Comparison of ENCODE assay signal across 24 cellular contexts in the genomic region with DNA sequence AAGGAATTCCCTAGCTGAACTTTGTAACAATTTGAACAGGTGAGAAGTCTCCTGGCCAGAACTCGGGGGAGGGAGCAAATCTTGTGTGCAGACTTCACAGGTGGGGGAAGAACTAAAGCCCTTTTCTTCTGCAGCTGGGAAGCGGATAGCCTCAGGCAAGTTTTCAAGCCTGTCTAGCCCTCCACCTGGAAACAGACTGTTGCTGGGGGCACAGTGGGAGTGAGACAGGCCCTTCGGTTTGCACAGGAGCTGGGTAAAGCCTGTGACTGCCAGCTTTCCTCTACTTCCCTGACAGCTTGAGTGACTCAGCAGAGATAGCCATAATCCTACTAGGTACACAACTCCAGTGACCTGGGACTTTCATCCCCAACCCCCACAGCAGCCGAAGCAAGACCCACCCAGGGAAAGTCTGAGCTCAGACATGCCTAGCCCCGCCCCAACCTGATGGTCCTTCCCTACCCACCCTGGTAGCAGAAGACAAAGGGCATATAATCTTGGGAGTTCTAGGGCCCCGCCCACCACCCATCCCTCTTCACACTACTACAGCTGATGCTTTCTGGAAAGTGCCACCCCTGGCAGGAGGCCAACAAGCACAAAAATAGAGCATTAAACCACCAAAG.
A peak's percentile ranks its signal among the peaks of the same experiment; 100 is the strongest.
DNase-seq lines count a peak whose midpoint lies in the region; ATAC-seq and TF ChIP-seq lines count a peak whose summit lies in the region.
"Had no signal": no experiment of that assay in that cellular context is flagged by ENCODE, and none has a peak within 500 bp of the region (broad histone marks: within the 10 kb centered on the region; RNA-seq: fewer than 3 reads in every experiment).

No MANE protein-coding gene starts in this region.

- peak overlapping the region; percentile 61 for H3K27ac ChIP-seq in H9 (ENCODE audit: insufficient read length, low read depth, low read length)
- peak overlapping the region; percentile 17 to 29 for H3K27ac ChIP-seq in mucosa of rectum (ENCODE audit: low read depth in 2 of 2, low read length in 2 of 2)
- H3K27ac ChIP-seq: ascending aorta; BLaER1 treated with 17β-estradiol and CSF1 and Interleukin-3, amounts not matched to agents 10 nM and 100 nM; right lobe of liver had no signal

- no peaks in the 10 kb centered on the region for H4K20me1 ChIP-seq in H9 (ENCODE audit: control insufficient read depth, insufficient read depth, insufficient read length)
- H4K20me1 ChIP-seq: BLaER1 treated with 17β-estradiol and CSF1 and Interleukin-3, amounts not matched to agents 10 nM and 100 nM had no signal

- peak overlapping the region; percentile 3 for H2BK20ac ChIP-seq in H9 (ENCODE audit: low read depth, low read length, poor library complexity, severe bottlenecking)

- H4K91ac ChIP-seq in H9 (ENCODE audit: insufficient read length, low read depth, low read length): no peak overlapping the region

- H3K27me3 ChIP-seq in H9 (ENCODE audit: insufficient read depth, low read length) (no peaks in the 10 kb centered on the region), mucosa of rectum (ENCODE audit: control insufficient read depth in 2 of 2, insufficient read depth in 2 of 2, low read length in 2 of 2) (no peaks in the 10 kb centered on the region)
- H3K27me3 ChIP-seq: ascending aorta; BLaER1 treated with 17β-estradiol and CSF1 and Interleukin-3, amounts not matched to agents 10 nM and 100 nM; right lobe of liver had no signal

- DNase-seq in H9 (peak; percentile 74), RPMI8226 (peak; percentile 22)
- no peak for DNase-seq in stimulated activated CD4-positive, alpha-beta T cell treated with anti-CD3 and anti-CD28 coated beads, Interleukin-4, amount 100 ng/mL, for 24 hours
- no peak for DNase-seq in T-helper 2 cell treated with Interferon-gamma antibody and Interleukin-4, amounts not matched to agents 5 μg/mL and 100 μg/mL, for 36 hours (ENCODE audit: low spot score)
- DNase-seq: caudate nucleus; head of caudate nucleus; left ventricle myocardium superior; NCI-H187; NCI-H774; nephron progenitor cell; right lobe of liver; Right ventricle myocardium superior; stimulated activated CD4-positive, alpha-beta T cell treated with anti-CD3 and anti-CD28 coated beads, Interleukin-15, amount 100 ng/mL, for 24 hours; T-helper 9 cell; trophoblast cell had no signal

- no peak overlapping the region for H2BK120ac ChIP-seq in H9 (ENCODE audit: low read depth, low read length, poor library complexity, severe bottlenecking)

- WGBS in H9 (ENCODE audit: extremely low coverage, insufficient read length, low lambda C conversion rate): no CpG with 5 or more reads among the region's 6 CpGs

- H3K79me1 ChIP-seq in H9 (ENCODE audit: insufficient read depth, low read depth, low read length, poor library complexity, severe bottlenecking): no peaks in the 10 kb centered on the region

- H3K4me3 ChIP-seq in mucosa of rectum (ENCODE audit: low read length in 2 of 2): peak overlapping the region in 1 of 2 donors; percentile 13
- H3K4me3 ChIP-seq: ascending aorta; BLaER1 treated with 17β-estradiol and CSF1 and Interleukin-3, amounts not matched to agents 10 nM and 100 nM; right lobe of liver had no signal

- H3K4me1 ChIP-seq in H9 (ENCODE audit: insufficient read depth, low read length) (peaks cover 12% of the 10 kb centered on the region), mucosa of rectum (ENCODE audit: control insufficient read depth in 2 of 2, insufficient read depth in 2 of 2, low read length in 2 of 2) (peaks cover 0 to 11% of the 10 kb centered on the region in 2 donors)
- H3K4me1 ChIP-seq: ascending aorta; BLaER1 treated with 17β-estradiol and CSF1 and Interleukin-3, amounts not matched to agents 10 nM and 100 nM; right lobe of liver had no signal

- H3K4me3 Mint-ChIP-seq in H9: peak overlapping the region; percentile 30 to 36; a peak in 4 of 5 replicates
- H3K4me3 Mint-ChIP-seq in T-helper 2 cell treated with Interferon-gamma antibody and Interleukin-4, amounts not matched to agents 5 μg/mL and 100 μg/mL, for 36 hours: no peak overlapping the region
- H3K4me3 Mint-ChIP-seq: dendritic cell treated with granulocyte-macrophage colony-stimulating factor and Interleukin-4, amounts not matched to agents 40 ng/mL and 50 ng/mL, for 4 days; nephron progenitor cell had no signal

- no peaks in the 10 kb centered on the region for H3K23me2 ChIP-seq in H9 (ENCODE audit: insufficient read length, low read depth, low read length, poor library complexity, severe bottlenecking)

- H3K23ac ChIP-seq in H9 (ENCODE audit: insufficient read length, low read depth, low read length): no peak overlapping the region

- no peak overlapping the region for H2BK15ac ChIP-seq in H9 (ENCODE audit: low read depth, low read length)

- H3K56ac ChIP-seq in H9 (ENCODE audit: insufficient read length, low read depth, low read length): no peak overlapping the region

- TF ChIP-seq CTCF in H9 (conservative IDR thresholded peaks at IDR 0.05): no peak

- no peak overlapping the region for H2BK5ac ChIP-seq in H9 (ENCODE audit: insufficient read length, low read length)

- no peak overlapping the region for H3T11ph ChIP-seq in H9 (ENCODE audit: low read length)

- no peaks in the 10 kb centered on the region for H3K27me3 Mint-ChIP-seq in H9 (ENCODE audit: low read depth)
- H3K27me3 Mint-ChIP-seq in T-helper 2 cell treated with Interferon-gamma antibody and Interleukin-4, amounts not matched to agents 5 μg/mL and 100 μg/mL, for 36 hours (ENCODE audit: low read depth): no peaks in the 10 kb centered on the region
- H3K27me3 Mint-ChIP-seq: dendritic cell treated with granulocyte-macrophage colony-stimulating factor and Interleukin-4, amounts not matched to agents 40 ng/mL and 50 ng/mL, for 4 days had no signal

- no peak overlapping the region for H2AFZ ChIP-seq in H9 (ENCODE audit: low read length)

- H3K79me2 ChIP-seq in H9 (ENCODE audit: insufficient read depth, low read length): no peaks in the 10 kb centered on the region

- H2BK12ac ChIP-seq in H9 (ENCODE audit: insufficient read length, low read depth, low read length): no peak overlapping the region

- H3K14ac ChIP-seq in H9 (ENCODE audit: insufficient read depth, low read length): no peak overlapping the region

- H3K27ac Mint-ChIP-seq in H9: peak overlapping the region; percentile 94 to 99 (median 99)
- H3K27ac Mint-ChIP-seq in T-helper 2 cell treated with Interferon-gamma antibody and Interleukin-4, amounts not matched to agents 5 μg/mL and 100 μg/mL, for 36 hours: no peak overlapping the region
- H3K27ac Mint-ChIP-seq: activated naive CD4-positive, alpha-beta T cell treated with anti-CD3 and anti-CD28 coated beads, Interleukin-2, amount 50 U/mL, for 72 hours; activated T-helper 2 cell treated with anti-CD3 and anti-CD28 coated beads, Interferon-gamma antibody, Interleukin-2, Interleukin-4, amounts not matched to agents 10 μg/mL and 5 μg/mL and 100 μg/mL, durations not matched to agents 14 hours and 24 hours and 36 hours; dendritic cell treated with granulocyte-macrophage colony-stimulating factor and Interleukin-4, amounts not matched to agents 40 ng/mL and 50 ng/mL, for 4 days; nephron progenitor cell had no signal

- no peak overlapping the region for H3K18ac ChIP-seq in H9 (ENCODE audit: insufficient read length, low read depth, low read length)

- ATAC-seq in esophagus mucosa: peak; percentile 89
- ATAC-seq in HG03442 (IDR thresholded peaks at IDR 0.05; ENCODE audit: unreplicated experiment): no peak
- ATAC-seq in HG03039 (IDR thresholded peaks at IDR 0.05; ENCODE audit: unreplicated experiment): no peak
- ATAC-seq: activated naive CD4-positive, alpha-beta T cell treated with anti-CD3 and anti-CD28 coated beads, Interleukin-2, amount 50 U/mL, for 72 hours; left ventricle myocardium superior; right lobe of liver had no signal

- H3K4me1 Mint-ChIP-seq in H9: peaks cover 46 to 55% of the 10 kb centered on the region in 2 experiments
- peaks cover 34% of the 10 kb centered on the region for H3K4me1 Mint-ChIP-seq in T-helper 2 cell treated with Interferon-gamma antibody and Interleukin-4, amounts not matched to agents 5 μg/mL and 100 μg/mL, for 36 hours (ENCODE audit: low read depth)
- H3K4me1 Mint-ChIP-seq: nephron progenitor cell had no signal

- H3K9me3 ChIP-seq in H9 (ENCODE audit: control insufficient read depth, low read depth, low read length) (no peaks in the 10 kb centered on the region), mucosa of rectum (ENCODE audit: control insufficient read depth in 2 of 2, low read length in 2 of 2) (no peaks in the 10 kb centered on the region)
- H3K9me3 ChIP-seq: ascending aorta, right lobe of liver had no signal

- H4K5ac ChIP-seq in H9 (ENCODE audit: insufficient read length, low read depth, low read length): no peak overlapping the region

- peaks cover 2 to 19% (median 12%) of the 10 kb centered on the region in 3 experiments; a peak in 6 of 7 replicates for H3K36me3 Mint-ChIP-seq in H9 (ENCODE audit: insufficient read depth in 1 of 3, low read depth in 3 of 3)
- H3K36me3 Mint-ChIP-seq in T-helper 2 cell treated with Interferon-gamma antibody and Interleukin-4, amounts not matched to agents 5 μg/mL and 100 μg/mL, for 36 hours (ENCODE audit: low read depth): peaks cover 13% of the 10 kb centered on the region

- no peaks in the 10 kb centered on the region for H3K36me3 ChIP-seq in mucosa of rectum (ENCODE audit: control insufficient read depth in 2 of 2, insufficient read depth in 2 of 2, low read length in 2 of 2)
- H3K36me3 ChIP-seq: ascending aorta; BLaER1 treated with 17β-estradiol and CSF1 and Interleukin-3, amounts not matched to agents 10 nM and 100 nM; right lobe of liver had no signal

- no peak overlapping the region for H3K4ac ChIP-seq in H9 (ENCODE audit: low read depth, low read length)

- peaks cover 8 to 16% of the 10 kb centered on the region in 2 experiments for H3K9me3 Mint-ChIP-seq in H9
- peaks cover 27% of the 10 kb centered on the region for H3K9me3 Mint-ChIP-seq in T-helper 2 cell treated with Interferon-gamma antibody and Interleukin-4, amounts not matched to agents 5 μg/mL and 100 μg/mL, for 36 hours
- H3K9me3 Mint-ChIP-seq: dendritic cell treated with granulocyte-macrophage colony-stimulating factor and Interleukin-4, amounts not matched to agents 40 ng/mL and 50 ng/mL, for 4 days had no signal

- no peak overlapping the region for H4K8ac ChIP-seq in H9 (replicated peaks; ENCODE audit: insufficient read length, low read depth, low read length)

- no peak overlapping the region for H3K9ac ChIP-seq in H9 (ENCODE audit: extremely low read depth, insufficient read length, low read length)
- H3K9ac ChIP-seq in mucosa of rectum (ENCODE audit: low read depth in 1 of 2, low read length in 2 of 2): peak overlapping the region in 1 of 2 donors; percentile 43
- H3K9ac ChIP-seq: BLaER1 treated with 17β-estradiol and CSF1 and Interleukin-3, amounts not matched to agents 10 nM and 100 nM had no signal

- peak overlapping the region; percentile 8 for H3K4me2 ChIP-seq in H9 (ENCODE audit: insufficient read depth, insufficient read length, low read length)
- H3K4me2 ChIP-seq: BLaER1 treated with 17β-estradiol and CSF1 and Interleukin-3, amounts not matched to agents 10 nM and 100 nM had no signal

- H2AK5ac ChIP-seq in H9 (ENCODE audit: insufficient read length, low read length): no peak overlapping the region

Comparison
In these comparisons a context has a peak if more than half of its experiments do, and no peak if none do; other contexts are left out.
1. DNase-seq: peak in H9 (single experiment) and RPMI8226 (single experiment); none in stimulated activated CD4-positive, alpha-beta T cell treated with anti-CD3 and anti-CD28 coated beads, Interleukin-4, amount 100 ng/mL, for 24 hours (single experiment) and T-helper 2 cell treated with Interferon-gamma antibody and Interleukin-4, amounts not matched to agents 5 μg/mL and 100 μg/mL, for 36 hours (single experiment).